In genomic region chr3:128278761-128279593, GRCh38 we compare ENCODE assay signal across 8 cellular contexts.
A peak's percentile ranks its signal among the peaks of the same experiment; 100 is the strongest.
DNase-seq lines count a peak whose midpoint lies in the region; ATAC-seq and TF ChIP-seq lines count a peak whose summit lies in the region.

No MANE protein-coding gene starts in this region.

- DNase-seq in GM23338 (ENCODE audit: low spot score) (peak; percentile 54), astrocyte of the cerebellum (ENCODE audit: low read depth) (peak; percentile 86), hepatocyte (ENCODE audit: low spot score) (peak; percentile 80), HCEC 1CT (no peak), NCI-H187 treated with DMSO at 0.1 percent for 48 hours (lab: John Stamatoyannopoulos, UW) (no peak), NCI-H2107 treated with DMSO at 0.1 percent for 48 hours (lab: John Stamatoyannopoulos, UW; ENCODE audit: unreplicated experiment) (no peak)

- H3K9me3 Mint-ChIP-seq in GM23338 = no peaks in the 10 kb centered on the region; the same call in 2 of the 3 replicates

- peaks cover 40% of the 10 kb centered on the region for H3K27me3 Mint-ChIP-seq in GM23338 (ENCODE audit: insufficient read depth, low read depth, poor library complexity)

- 0 out of 3 replicates have a peak overlapping the region, but pooled peaks have one; percentile 2 for H3K4me3 Mint-ChIP-seq in GM23338

- H3F3A ChIP-seq in GM23338 (replicated peaks; ENCODE audit: low read depth) = no peaks in the 10 kb centered on the region; the same call in 1 of the 2 replicates

- no peaks in the 10 kb centered on the region for H3K9me3 ChIP-seq in hepatocyte (ENCODE audit: low read depth)
- no peaks in the 10 kb centered on the region for H3K9me3 ChIP-seq in skeletal muscle satellite cell (replicated peaks; ENCODE audit: low read length)

- ATAC-seq in GM23338 = peak; percentile 39
- ATAC-seq in HG03432 (IDR thresholded peaks at IDR 0.05; ENCODE audit: unreplicated experiment) = no peak

- in situ Hi-C loops in astrocyte of the cerebellum (cut with HindIII; ENCODE audit: low sequenced_read_pairs) = no loop called here

- H2AFZ ChIP-seq in GM23338 = no peak overlapping the region
- no peak overlapping the region for H2AFZ ChIP-seq in hepatocyte

- H3K27ac ChIP-seq in GM23338 (ENCODE audit: low read depth) (no peak overlapping the region), hepatocyte (peak overlapping the region; percentile 85)

- H3K36me3 Mint-ChIP-seq in GM23338 (ENCODE audit: low read depth) = no peaks in the 10 kb centered on the region

- H3K4me1 ChIP-seq in GM23338 (ENCODE audit: insufficient read depth) (peaks cover 50% of the 10 kb centered on the region), hepatocyte (ENCODE audit: insufficient read depth) (peaks cover 59% of the 10 kb centered on the region), skeletal muscle satellite cell (ENCODE audit: control insufficient read depth, insufficient read depth, low read length) (peaks cover 37% of the 10 kb centered on the region)

- no peak for TF ChIP-seq CTCF in GM23338 (conservative IDR thresholded peaks at IDR 0.05; ENCODE audit: low read depth in 2 of 2)
- TF ChIP-seq CTCF in astrocyte of the cerebellum (IDR thresholded peaks at IDR 0.05; ENCODE audit: low read depth, low read length, missing control alignments) = no peak
- TF ChIP-seq CTCF in hepatocyte (IDR thresholded peaks at IDR 0.05; ENCODE audit: poor library complexity) = no peak

- H3K79me2 ChIP-seq in GM23338 (replicated peaks; ENCODE audit: insufficient read depth) (no peaks in the 10 kb centered on the region), hepatocyte (no peaks in the 10 kb centered on the region)

- H3K36me3 ChIP-seq in GM23338 (ENCODE audit: insufficient read depth) = no peaks in the 10 kb centered on the region
- H3K36me3 ChIP-seq in hepatocyte (replicated peaks; ENCODE audit: insufficient read depth, low read depth) = no peaks in the 10 kb centered on the region
- no peaks in the 10 kb centered on the region for H3K36me3 ChIP-seq in skeletal muscle satellite cell (ENCODE audit: insufficient read depth, low read length)

- no peaks in the 10 kb centered on the region for H3K9me2 ChIP-seq in GM23338 (ENCODE audit: insufficient read depth)
- H3K9me2 ChIP-seq in hepatocyte (replicated peaks; ENCODE audit: insufficient read depth) = no peaks in the 10 kb centered on the region

- H3K27me3 ChIP-seq in GM23338 (ENCODE audit: insufficient read depth) = no peaks in the 10 kb centered on the region; the same call in 1 of the 2 replicates
- no peaks in the 10 kb centered on the region for H3K27me3 ChIP-seq in hepatocyte
- no peaks in the 10 kb centered on the region for H3K27me3 ChIP-seq in skeletal muscle satellite cell (ENCODE audit: control insufficient read depth, insufficient read depth, low read length)

- H3K27ac Mint-ChIP-seq in GM23338 = peak overlapping the region; percentile 18; the same call in 1 of the 2 replicates

- 40% methylated on average over 16 of the region's 17 CpGs for WGBS in hepatocyte (ENCODE audit: low lambda C conversion rate, missing lambda C conversion rate)

- H3K4me3 ChIP-seq in GM23338 (no peak overlapping the region), astrocyte of the cerebellum (ENCODE audit: low read depth, low read length) (no peak overlapping the region), hepatocyte (no peak overlapping the region), skeletal muscle satellite cell (ENCODE audit: low read length) (no peak overlapping the region)

- peak overlapping the region; percentile 2 for H3K9ac ChIP-seq in skeletal muscle satellite cell (ENCODE audit: low read depth, low read length)

- H3K4me2 ChIP-seq in GM23338 (peak overlapping the region; percentile 48), hepatocyte (peak overlapping the region; percentile 66), skeletal muscle satellite cell (ENCODE audit: low read length) (peak overlapping the region; percentile 51)

- H4K20me1 ChIP-seq in GM23338 (replicated peaks; ENCODE audit: insufficient read depth) = no peaks in the 10 kb centered on the region
- no peaks in the 10 kb centered on the region for H4K20me1 ChIP-seq in hepatocyte (ENCODE audit: insufficient read depth, poor library complexity, severe bottlenecking)

- H3K4me1 Mint-ChIP-seq in GM23338 = peaks cover 87% of the 10 kb centered on the region

TF ChIP-seq in GM23338, 12 proteins besides CTCF, POLR2A, EP300 and RAD21 (continues in another document):
- TF ChIP-seq REST (IDR thresholded peaks at IDR 0.05; ENCODE audit: unreplicated experiment) (no peak), EZH2 (IDR thresholded peaks at IDR 0.05; ENCODE audit: low read depth, unreplicated experiment) (no peak), NANOG (IDR thresholded peaks at IDR 0.05; ENCODE audit: borderline replicate concordance) (no peak), ZNF331 (CRISPR knock-in tag; IDR thresholded peaks at IDR 0.05; ENCODE audit: low read depth) (no peak), CREB1 (CRISPR knock-in tag; IDR thresholded peaks at IDR 0.05; ENCODE audit: low read depth) (no peak), POLR2AphosphoS5 (IDR thresholded peaks at IDR 0.05; ENCODE audit: low read depth) (no peak), EZH2phosphoT487 (IDR thresholded peaks at IDR 0.05; ENCODE audit: unreplicated experiment) (no peak), ZNF114 (CRISPR knock-in tag; IDR thresholded peaks at IDR 0.05) (no peak), ETS1 (IDR thresholded peaks at IDR 0.05) (no peak), STAT1 (IDR thresholded peaks at IDR 0.05; ENCODE audit: unreplicated experiment) (no peak), JUNB (IDR thresholded peaks at IDR 0.05; ENCODE audit: unreplicated experiment) (no peak)

Comparison
In these comparisons a context has a peak if more than half of its experiments do, and no peak if none do; other contexts are left out.
1. DNase-seq: peak in GM23338 (single experiment), astrocyte of the cerebellum (single experiment) and hepatocyte (single experiment); none in HCEC 1CT (single experiment), NCI-H187 treated with DMSO at 0.1 percent for 48 hours (single experiment) and NCI-H2107 treated with DMSO at 0.1 percent for 48 hours (single experiment).
2. Peak in every context shown above with its lines, with median percentiles within 50 percentile points of each other: H3K4me2 ChIP-seq.